ENCODE assay signal across 34 cellular contexts in the genomic region with DNA sequence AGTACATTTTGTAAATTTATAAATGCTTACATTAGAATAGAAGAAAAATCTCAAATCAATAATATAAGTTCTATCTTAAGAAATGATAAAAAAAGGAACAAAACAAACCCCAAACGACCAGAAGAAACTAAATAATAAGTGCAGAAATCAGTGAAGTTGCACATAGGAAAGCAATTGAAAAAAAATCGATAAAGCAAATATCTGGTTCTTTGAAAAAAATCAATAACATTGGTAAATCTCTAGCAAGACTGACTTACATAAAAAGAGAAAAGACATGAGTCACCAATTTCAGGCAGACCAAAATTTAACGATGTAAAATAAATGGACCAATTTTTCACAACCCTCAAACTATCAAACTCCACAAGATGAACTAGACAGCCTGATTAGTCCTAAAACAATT.
"Had no signal": no experiment of that assay in that cellular context is flagged by ENCODE, and none has a peak within 500 bp of the region (broad histone marks: within the 10 kb centered on the region; RNA-seq: fewer than 3 reads in every experiment).

No MANE protein-coding gene starts in this region.

- ATAC-seq: activated naive CD4-positive, alpha-beta T cell treated with anti-CD3 and anti-CD28 coated beads, Interleukin-2, amount 50 U/mL, for 72 hours; activated naive CD8-positive, alpha-beta T cell treated with anti-CD3 and anti-CD28 coated beads, Interleukin-2, amount 50 U/mL, for 24 hours; activated T-cell treated with anti-CD3 and anti-CD28 coated beads, Interleukin-2, amount 50 U/mL, for 4 hours; activated T-cell treated with anti-CD3 and anti-CD28 coated beads, Interleukin-2, amount 50 U/mL, for 72 hours; activated T-helper 17 cell treated with anti-CD3 and anti-CD28 coated beads, Interleukin-2, amount 50 U/mL, for 72 hours; body of pancreas had no signal

- DNase-seq: activated effector memory CD4-positive, alpha-beta T cell treated with anti-CD3 and anti-CD28 coated beads, Interleukin-2, amount 50 U/mL, for 16 hours; activated effector memory CD4-positive, alpha-beta T cell treated with Interleukin-2 at 50 U/mL for 16 hours; activated gamma-delta T cell; activated gamma-delta T cell treated with Interleukin-2 at 50 U/mL for 16 hours; activated naive CD4-positive, alpha-beta T cell; activated naive CD4-positive, alpha-beta T cell treated with anti-CD3 and anti-CD28 coated beads for 36 hours; activated naive CD4-positive, alpha-beta T cell treated with anti-CD3 and anti-CD28 coated beads, Interleukin-2, amount 10 ng/mL, durations not matched to agents 7 days and 5 days; activated naive CD4-positive, alpha-beta T cell treated with anti-CD3 and anti-CD28 coated beads, Interleukin-2, amount 50 U/mL, for 16 hours; activated naive CD4-positive, alpha-beta T cell treated with Interleukin-2 at 50 U/mL for 16 hours; activated naive CD8-positive, alpha-beta T cell treated with anti-CD3 and anti-CD28 coated beads for 36 hours; activated naive CD8-positive, alpha-beta T cell treated with anti-CD3 and anti-CD28 coated beads, Interleukin-2, amount 10 ng/mL, durations not matched to agents 7 days and 5 days; activated naive CD8-positive, alpha-beta T cell treated with anti-CD3 and anti-CD28 coated beads, Interleukin-2, amount 50 U/mL, for 24 hours; activated T-cell treated with anti-CD3 and anti-CD28 coated beads, Interleukin-2, amount 50 U/mL, for 1 hour; activated T-cell treated with anti-CD3 and anti-CD28 coated beads, Interleukin-2, amount 50 U/mL, for 24 hours; activated T-cell treated with anti-CD3 and anti-CD28 coated beads, Interleukin-2, amount 50 U/mL, for 4 hours; activated T-cell treated with anti-CD3 and anti-CD28 coated beads, Interleukin-2, amount 50 U/mL, for 48 hours; activated T-cell treated with anti-CD3 and anti-CD28 coated beads, Interleukin-2, amount 50 U/mL, for 72 hours; adrenal gland; amniotic stem cell; amygdala; anterior cingulate cortex; aorta; body of pancreas; brain microvascular endothelial cell; caudate nucleus; central memory CD4-positive, alpha-beta T cell; cerebellar nuclear complex had no signal

- H3K4me1 ChIP-seq: adrenal gland, ascending aorta, body of pancreas, breast epithelium had no signal

- H3K36me3 ChIP-seq: adrenal gland, ascending aorta, brain microvascular endothelial cell, breast epithelium, cardiac muscle cell had no signal

- H3K27me3 ChIP-seq: ascending aorta, body of pancreas, brain microvascular endothelial cell, cardiac muscle cell had no signal

- FAIRE-seq: astrocyte, bronchial epithelial cell had no signal

- H3K4me3 ChIP-seq: adrenal gland, ascending aorta, body of pancreas, breast epithelium, cardiac muscle cell had no signal

- H3K9me3 ChIP-seq: adrenal gland, ascending aorta, body of pancreas had no signal

- H3K27ac ChIP-seq: adrenal gland, ascending aorta, body of pancreas, brain microvascular endothelial cell, breast epithelium, cardiac muscle cell had no signal
